Comparison of ENCODE assay signal across 22 cellular contexts in the genomic region with DNA sequence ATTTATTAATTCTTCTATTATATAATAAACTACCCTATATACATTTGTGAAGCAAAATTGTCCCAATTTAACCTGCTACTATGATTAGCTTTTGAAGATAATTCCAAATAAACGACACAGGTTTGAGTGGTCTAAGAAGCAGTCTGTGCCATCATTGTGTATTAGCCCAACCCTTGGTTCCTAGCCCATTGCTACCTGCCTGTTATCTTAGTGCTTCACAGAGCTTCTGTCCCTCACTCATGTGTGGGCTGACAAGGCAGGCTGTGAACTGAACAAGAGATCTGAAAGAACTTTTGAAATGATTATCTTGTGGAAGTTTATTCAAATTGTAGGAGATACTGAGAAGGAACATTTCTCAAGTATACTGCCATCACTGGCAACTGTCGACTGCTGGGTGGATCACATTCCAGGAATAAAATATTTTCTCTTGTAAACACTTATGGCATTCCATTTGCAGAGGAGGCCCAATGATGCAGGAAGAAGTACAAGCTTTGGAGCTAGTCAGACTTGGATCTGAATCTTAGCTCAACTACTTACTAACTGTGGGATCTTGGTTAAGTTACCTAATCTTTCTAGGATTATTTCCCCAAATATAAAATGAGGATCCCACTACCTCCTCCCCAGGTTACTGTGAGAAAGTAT. TPM values are rescaled to one million over a fixed set of nuclear protein-coding genes. Genes with fewer than 3 reads are reported as not detected.
A peak's percentile ranks its signal among the peaks of the same experiment; 100 is the strongest.
DNase-seq lines count a peak whose midpoint lies in the region; ATAC-seq and TF ChIP-seq lines count a peak whose summit lies in the region.
"Had no signal": no experiment of that assay in that cellular context is flagged by ENCODE, and none has a peak within 500 bp of the region (broad histone marks: within the 10 kb centered on the region; RNA-seq: fewer than 3 reads in every experiment).

No MANE protein-coding gene starts in this region.

- H3K27ac ChIP-seq in breast epithelium (no peak overlapping the region), lower lobe of right lung (peak overlapping the region; percentile 63), upper lobe of left lung (peak overlapping the region in 2 of 4 donors; percentile 34 to 46)
- H3K27ac ChIP-seq: 22Rv1, neural progenitor cell, right lobe of liver had no signal

- H3K9me3 Mint-ChIP-seq in chondrocyte (ENCODE audit: low read depth) = no peaks in the 10 kb centered on the region
- H3K9me3 Mint-ChIP-seq: activated naive CD4-positive, alpha-beta T cell treated with anti-CD3 and anti-CD28 coated beads for 36 hours; neural progenitor cell had no signal

- TF ChIP-seq CTCF in breast epithelium (IDR thresholded peaks at IDR 0.05) (no peak), chondrocyte (IDR thresholded peaks at IDR 0.05) (peak; percentile 27), lower lobe of right lung (IDR thresholded peaks at IDR 0.05) (no peak), upper lobe of left lung (IDR thresholded peaks at IDR 0.05) (no peak)

- TF ChIP-seq POLR2A in breast epithelium (IDR thresholded peaks at IDR 0.05) (no peak), upper lobe of left lung (IDR thresholded peaks at IDR 0.05) (no peak)

- H3K27ac Mint-ChIP-seq in chondrocyte (ENCODE audit: unreplicated experiment) = peak overlapping the region; percentile 58
- H3K27ac Mint-ChIP-seq: activated naive CD4-positive, alpha-beta T cell treated with anti-CD3 and anti-CD28 coated beads for 36 hours; neural progenitor cell had no signal

- peaks cover 7% of the 10 kb centered on the region for H3K36me3 Mint-ChIP-seq in chondrocyte (ENCODE audit: low read depth)

- 45 to 62% methylated on average over 2 of the region's 2 CpGs for WGBS in upper lobe of left lung, 2 donors

- in situ Hi-C loops in T47D (cut with HindIII; ENCODE audit: low pct_unique_long_range_greater_than_20kb, low sequenced_read_pairs) = no loop called here

- TF ChIP-seq EP300 in upper lobe of left lung (IDR thresholded peaks at IDR 0.05) = no peak

- peaks cover 24% of the 10 kb centered on the region for H3K4me1 Mint-ChIP-seq in chondrocyte (ENCODE audit: low read depth)
- H3K4me1 Mint-ChIP-seq: neural progenitor cell had no signal

- no peaks in the 10 kb centered on the region for H3K4me1 ChIP-seq in breast epithelium
- peaks cover 6% of the 10 kb centered on the region for H3K4me1 ChIP-seq in lower lobe of right lung
- peaks cover 0 to 10% (median 0%) of the 10 kb centered on the region in 4 donors for H3K4me1 ChIP-seq in upper lobe of left lung
- H3K4me1 ChIP-seq: neural progenitor cell, right lobe of liver, tibial nerve had no signal

- H3K4me3 ChIP-seq in breast epithelium = no peak overlapping the region
- no peak overlapping the region for H3K4me3 ChIP-seq in lower lobe of right lung
- no peak overlapping the region for H3K4me3 ChIP-seq in upper lobe of left lung
- H3K4me3 ChIP-seq: neural progenitor cell, right lobe of liver, tibial nerve had no signal

- H3K27me3 ChIP-seq in breast epithelium = no peaks in the 10 kb centered on the region
- H3K27me3 ChIP-seq in lower lobe of right lung (ENCODE audit: low read depth) = no peaks in the 10 kb centered on the region
- H3K27me3 ChIP-seq in upper lobe of left lung = no peaks in the 10 kb centered on the region
- H3K27me3 ChIP-seq: neural progenitor cell, right lobe of liver, tibial nerve had no signal

- H3K36me3 ChIP-seq in breast epithelium (peaks cover 6% of the 10 kb centered on the region), lower lobe of right lung (peaks cover 25% of the 10 kb centered on the region), upper lobe of left lung (peaks cover 0 to 31% (median 10%) of the 10 kb centered on the region in 4 donors)

- no peak overlapping the region for H3K4me3 Mint-ChIP-seq in chondrocyte (ENCODE audit: unreplicated experiment)
- H3K4me3 Mint-ChIP-seq: activated naive CD4-positive, alpha-beta T cell treated with anti-CD3 and anti-CD28 coated beads for 36 hours; neural progenitor cell had no signal

- no peaks in the 10 kb centered on the region for H3K27me3 Mint-ChIP-seq in chondrocyte (ENCODE audit: low read depth)

- DNase-seq in T47D (ENCODE audit: low read depth in 1 of 2, low spot score in 1 of 2) = peak; percentile 48 to 76
- no peak for DNase-seq in breast epithelium (ENCODE audit: low spot score in 2 of 2)
- DNase-seq in chondrocyte (ENCODE audit: low spot score) = no peak
- DNase-seq in lower lobe of right lung = no peak
- DNase-seq in upper lobe of left lung = no peak
- no peak for DNase-seq in NCI-H2171 (lab: John Stamatoyannopoulos, UW)
- no peak for DNase-seq in NCI-H2081 (lab: John Stamatoyannopoulos, UW)
- DNase-seq in NCI-H1417 (lab: John Stamatoyannopoulos, UW) = no peak
- DNase-seq: activated CD4-positive, CD25-positive, alpha-beta regulatory T cell treated with anti-CD3 and anti-CD28 coated beads, Interleukin-2, amount 50 U/mL, for 72 hours; activated CD8-positive, alpha-beta memory T cell treated with anti-CD3 and anti-CD28 coated beads, Interleukin-2, amount 50 U/mL, for 48 hours; activated naive CD4-positive, alpha-beta T cell treated with anti-CD3 and anti-CD28 coated beads for 36 hours; effector CD8-positive, alpha-beta T cell; mesendoderm; MV-4-11; NCI-H2171 treated with DMSO at 0.1 percent for 48 hours; right lobe of liver; Right ventricle myocardium superior; stimulated activated CD4-positive, alpha-beta T cell treated with anti-CD3 and anti-CD28 coated beads, Interleukin-4, amount 100 ng/mL, for 24 hours had no signal

- intact Hi-C loops in breast epithelium (cut with DNase I; ENCODE audit: low total_unique reads) (loop anchor here (5.0 kb wide), 1 partner anchor 378 kb away; no protein-coding TSS in a partner anchor), lower lobe of right lung (cut with DNase I) (no loop called here)

- peak; percentile 68 to 92 for ATAC-seq in lower lobe of right lung
- peak; percentile 40 to 75 for ATAC-seq in upper lobe of left lung (ENCODE audit: low FRiP score in 2 of 2)
- ATAC-seq: HCT116, right lobe of liver had no signal

- no peaks in the 10 kb centered on the region for H3K9me3 ChIP-seq in breast epithelium
- no peaks in the 10 kb centered on the region for H3K9me3 ChIP-seq in lower lobe of right lung
- no peaks in the 10 kb centered on the region for H3K9me3 ChIP-seq in upper lobe of left lung
- H3K9me3 ChIP-seq: right lobe of liver, tibial nerve had no signal

RNA-seq across cellular contexts. Expression of a gene that starts 7.8 kb away (rescaled TPM):
- 10 to 100 TPM; 13.6 to 32.8 (median 18.0) TPM for total RNA-seq in breast epithelium
- 7.0 to 12.3 TPM (median 7.5 TPM) in 3 replicates for total RNA-seq in chondrocyte
- total RNA-seq in lower lobe of right lung = 13.6 TPM
- 10 to 100 TPM in 5 of 6 donors, 1 to 10 TPM in 1; 6.4 to 34.8 (median 13.6) TPM for total RNA-seq in upper lobe of left lung

RNA-seq across cellular contexts. Expression of a gene that starts 39.0 kb away (rescaled TPM):
- total RNA-seq in breast epithelium = 10 to 100 TPM; 28.8 to 44.2 (median 37.0) TPM
- 135 to 172 TPM (median 139 TPM) in 3 replicates for total RNA-seq in chondrocyte
- total RNA-seq in lower lobe of right lung = 26.5 TPM
- 10 to 100 TPM; 22.3 to 47.8 (median 25.7) TPM for total RNA-seq in upper lobe of left lung

Comparison
In these comparisons a context has a peak if more than half of its experiments do, and no peak if none do; other contexts are left out.
1. DNase-seq: peak in T47D (2 of 2); none in breast epithelium (0 of 2), chondrocyte (single experiment), lower lobe of right lung (single experiment), upper lobe of left lung (0 of 2), NCI-H2171 (single experiment), NCI-H2081 (0 of 2) and NCI-H1417 (0 of 3).